Comparison of ENCODE assay signal across 1 cellular context in the genomic region with DNA sequence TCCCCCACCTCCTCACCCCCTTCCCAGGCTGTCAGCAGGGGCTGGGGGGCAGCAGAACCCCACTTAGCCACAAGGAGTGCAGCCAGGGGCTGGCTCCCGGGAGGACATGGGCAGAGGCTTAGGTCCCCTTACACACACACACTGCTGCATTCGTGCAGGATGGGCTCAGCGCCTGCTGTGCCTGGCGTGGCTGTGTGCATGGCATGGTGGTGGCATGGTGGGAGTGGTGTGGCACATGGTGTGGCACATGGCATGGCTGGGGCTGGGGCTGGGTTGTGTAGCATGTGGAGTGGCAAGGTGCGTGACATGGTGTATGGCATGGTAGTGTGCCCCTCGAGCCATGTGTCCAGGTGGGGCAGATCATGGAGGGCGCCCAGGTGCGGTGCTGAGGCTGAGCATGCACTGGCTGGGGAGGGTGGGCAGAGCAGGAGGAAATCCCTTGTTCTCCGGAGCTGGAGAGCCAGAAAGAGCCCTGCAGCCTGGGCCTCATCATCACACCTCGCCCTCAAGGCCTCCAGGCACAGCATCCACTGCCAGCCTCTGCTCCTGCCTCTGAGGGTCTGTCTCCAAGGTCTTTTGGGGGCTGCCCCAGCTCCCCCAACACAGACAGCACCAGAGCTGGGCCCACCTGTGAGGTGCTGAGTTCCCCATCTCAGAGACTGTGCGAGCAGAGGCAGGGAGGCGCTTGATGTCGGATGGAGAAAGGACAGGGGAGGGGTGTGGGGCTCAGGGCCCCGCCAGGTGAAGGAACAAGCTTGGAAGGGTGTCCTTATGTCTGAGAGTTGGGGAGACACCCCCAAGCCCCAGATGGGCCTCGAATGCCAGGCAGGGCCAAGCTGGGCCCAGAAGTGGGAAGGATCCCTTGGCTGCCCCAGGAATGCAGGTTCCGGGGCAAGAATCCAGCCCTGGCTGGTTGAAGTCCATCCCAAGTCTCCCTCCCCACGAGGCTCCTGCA.
TF ChIP-seq lines count a peak whose summit lies in the region.

No MANE protein-coding gene starts in this region.

TF ChIP-seq in IMR-90, 13 proteins besides CTCF, POLR2A, EP300 and RAD21:
- TF ChIP-seq RFX5 (IDR thresholded peaks at IDR 0.05; ENCODE audit: low read depth, low read length) (no peak), RCOR1 (IDR thresholded peaks at IDR 0.05; ENCODE audit: insufficient replicate concordance, low read length) (no peak), CEBPB (IDR thresholded peaks at IDR 0.05; ENCODE audit: low read depth, low read length) (no peak), MAZ (IDR thresholded peaks at IDR 0.05; ENCODE audit: borderline replicate concordance, low read depth, low read length) (no peak), NFE2L2 (IDR thresholded peaks at IDR 0.05; ENCODE audit: low read depth, low read length) (no peak), SMC3 (IDR thresholded peaks at IDR 0.05; ENCODE audit: low read depth, low read length) (no peak), MXI1 (IDR thresholded peaks at IDR 0.05; ENCODE audit: borderline replicate concordance, low read depth, low read length) (no peak), FOS (IDR thresholded peaks at IDR 0.05; ENCODE audit: low read depth, low read length) (no peak), BHLHE40 (IDR thresholded peaks at IDR 0.05; ENCODE audit: low read depth, low read length) (no peak), MAFK (IDR thresholded peaks at IDR 0.05; ENCODE audit: low read depth, low read length) (no peak), CHD1 (IDR thresholded peaks at IDR 0.05; ENCODE audit: low read depth, low read length) (no peak)
- TF ChIP-seq, protein P1, sequence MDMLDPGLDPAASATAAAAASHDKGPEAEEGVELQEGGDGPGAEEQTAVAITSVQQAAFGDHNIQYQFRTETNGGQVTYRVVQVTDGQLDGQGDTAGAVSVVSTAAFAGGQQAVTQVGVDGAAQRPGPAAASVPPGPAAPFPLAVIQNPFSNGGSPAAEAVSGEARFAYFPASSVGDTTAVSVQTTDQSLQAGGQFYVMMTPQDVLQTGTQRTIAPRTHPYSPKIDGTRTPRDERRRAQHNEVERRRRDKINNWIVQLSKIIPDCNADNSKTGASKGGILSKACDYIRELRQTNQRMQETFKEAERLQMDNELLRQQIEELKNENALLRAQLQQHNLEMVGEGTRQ (IDR thresholded peaks at IDR 0.05; ENCODE audit: low read depth, low read length) = no peak
- TF ChIP-seq, protein P2, sequence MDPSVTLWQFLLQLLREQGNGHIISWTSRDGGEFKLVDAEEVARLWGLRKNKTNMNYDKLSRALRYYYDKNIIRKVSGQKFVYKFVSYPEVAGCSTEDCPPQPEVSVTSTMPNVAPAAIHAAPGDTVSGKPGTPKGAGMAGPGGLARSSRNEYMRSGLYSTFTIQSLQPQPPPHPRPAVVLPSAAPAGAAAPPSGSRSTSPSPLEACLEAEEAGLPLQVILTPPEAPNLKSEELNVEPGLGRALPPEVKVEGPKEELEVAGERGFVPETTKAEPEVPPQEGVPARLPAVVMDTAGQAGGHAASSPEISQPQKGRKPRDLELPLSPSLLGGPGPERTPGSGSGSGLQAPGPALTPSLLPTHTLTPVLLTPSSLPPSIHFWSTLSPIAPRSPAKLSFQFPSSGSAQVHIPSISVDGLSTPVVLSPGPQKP (IDR thresholded peaks at IDR 0.05; ENCODE audit: borderline replicate concordance, low read depth, low read length) = no peak
